Comparison of ENCODE assay signal across 1 cellular context in genomic region chr4:47915378-47915777, GRCh38.
TF ChIP-seq lines count a peak whose summit lies in the region.

No MANE protein-coding gene starts in this region.

TF ChIP-seq in A549, 52 proteins besides CTCF, POLR2A, EP300 and RAD21 (continued from another document):
- TF ChIP-seq, protein P1, sequence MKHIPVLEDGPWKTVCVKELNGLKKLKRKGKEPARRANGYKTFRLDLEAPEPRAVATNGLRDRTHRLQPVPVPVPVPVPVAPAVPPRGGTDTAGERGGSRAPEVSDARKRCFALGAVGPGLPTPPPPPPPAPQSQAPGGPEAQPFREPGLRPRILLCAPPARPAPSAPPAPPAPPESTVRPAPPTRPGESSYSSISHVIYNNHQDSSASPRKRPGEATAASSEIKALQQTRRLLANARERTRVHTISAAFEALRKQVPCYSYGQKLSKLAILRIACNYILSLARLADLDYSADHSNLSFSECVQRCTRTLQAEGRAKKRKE (CRISPR knock-in tag; IDR thresholded peaks at IDR 0.05; ENCODE audit: low read depth), result no peak
